ENCODE assay signal across 19 cellular contexts in genomic region chr1:178172939-178173338, GRCh38.
DNase-seq lines count a peak whose midpoint lies in the region; FAIRE-seq and TF ChIP-seq lines count a peak whose summit lies in the region.
"Had no signal": no experiment of that assay in that cellular context is flagged by ENCODE, and none has a peak within 500 bp of the region (broad histone marks: within the 10 kb centered on the region; RNA-seq: fewer than 3 reads in every experiment).

No MANE protein-coding gene starts in this region.

- no peak for TF ChIP-seq CTCF in astrocyte (IDR thresholded peaks at IDR 0.05; ENCODE audit: insufficient read depth, low read depth, low read length)
- no peak for TF ChIP-seq CTCF in fibroblast of pulmonary artery (IDR thresholded peaks at IDR 0.05; ENCODE audit: low read length, missing control alignments)
- no peak for TF ChIP-seq CTCF in smooth muscle cell (IDR thresholded peaks at IDR 0.05; ENCODE audit: borderline replicate concordance, insufficient read depth, poor library complexity, severe bottlenecking)

- H2AFZ ChIP-seq in astrocyte (ENCODE audit: low read depth, low read length) (no peak overlapping the region), smooth muscle cell (ENCODE audit: low read depth) (no peak overlapping the region)

- H3K4me1 ChIP-seq in astrocyte (ENCODE audit: insufficient read depth, low read length), result peaks cover 6% of the 10 kb centered on the region
- no peaks in the 10 kb centered on the region for H3K4me1 ChIP-seq in smooth muscle cell (ENCODE audit: low read depth)

- H4K20me1 ChIP-seq in astrocyte (ENCODE audit: insufficient read depth, low read length) (peaks cover 19% of the 10 kb centered on the region), smooth muscle cell (ENCODE audit: low read depth) (peaks cover 60% of the 10 kb centered on the region)

- no peak overlapping the region for H3K4me3 Mint-ChIP-seq in astrocyte (ENCODE audit: unreplicated experiment)
- H3K4me3 Mint-ChIP-seq in T-helper 2 cell treated with Interferon-gamma antibody and Interleukin-4, amounts not matched to agents 5 μg/mL and 100 μg/mL, for 36 hours, result no peak overlapping the region
- H3K4me3 Mint-ChIP-seq: brain; CD4-positive, CD25-positive, alpha-beta regulatory T cell; H9 had no signal

- no peak for FAIRE-seq in astrocyte (lab: Jason Lieb, UNC)

- H3K27ac ChIP-seq in astrocyte (ENCODE audit: low read depth, low read length) (peak overlapping the region; percentile 66), smooth muscle cell (ENCODE audit: low read depth) (peak overlapping the region; percentile 48)
- H3K27ac ChIP-seq: ovary, thyroid gland had no signal

- no peak overlapping the region for H3K27ac Mint-ChIP-seq in astrocyte (ENCODE audit: unreplicated experiment)
- H3K27ac Mint-ChIP-seq in T-helper 2 cell treated with Interferon-gamma antibody and Interleukin-4, amounts not matched to agents 5 μg/mL and 100 μg/mL, for 36 hours, result no peak overlapping the region
- H3K27ac Mint-ChIP-seq: brain; CD4-positive, CD25-positive, alpha-beta regulatory T cell had no signal

- H3K27me3 ChIP-seq in astrocyte (ENCODE audit: insufficient read depth, low read length) (no peaks in the 10 kb centered on the region), smooth muscle cell (ENCODE audit: low read depth) (no peaks in the 10 kb centered on the region)
- H3K27me3 ChIP-seq: ovary, thyroid gland had no signal

- no peaks in the 10 kb centered on the region for H3F3A ChIP-seq in smooth muscle cell (ENCODE audit: low read depth)

- no peaks in the 10 kb centered on the region for H3K27me3 Mint-ChIP-seq in astrocyte (ENCODE audit: low read depth, unreplicated experiment)
- no peaks in the 10 kb centered on the region for H3K27me3 Mint-ChIP-seq in T-helper 2 cell treated with Interferon-gamma antibody and Interleukin-4, amounts not matched to agents 5 μg/mL and 100 μg/mL, for 36 hours (ENCODE audit: low read depth)
- H3K27me3 Mint-ChIP-seq: brain; CD4-positive, CD25-positive, alpha-beta regulatory T cell had no signal

- H3K79me2 ChIP-seq in astrocyte (ENCODE audit: insufficient read depth, low read length), result peaks cover 80% of the 10 kb centered on the region
- peaks cover 79% of the 10 kb centered on the region for H3K79me2 ChIP-seq in smooth muscle cell (ENCODE audit: low read depth)

- 72% methylated on average over 3 of the region's 3 CpGs for WGBS in smooth muscle cell (ENCODE audit: low lambda C conversion rate)

- H3K4me2 ChIP-seq in astrocyte (ENCODE audit: low read length) (peak overlapping the region; percentile 48), smooth muscle cell (no peak overlapping the region)

- H3K9me3 ChIP-seq in astrocyte (ENCODE audit: insufficient read depth, low read depth, low read length), result no peaks in the 10 kb centered on the region
- no peaks in the 10 kb centered on the region for H3K9me3 ChIP-seq in smooth muscle cell (replicated peaks; ENCODE audit: low read depth)
- H3K9me3 ChIP-seq: ovary, thyroid gland had no signal

- H3K4me1 Mint-ChIP-seq in astrocyte (ENCODE audit: low read depth, unreplicated experiment), result peaks cover 36% of the 10 kb centered on the region
- no peaks in the 10 kb centered on the region for H3K4me1 Mint-ChIP-seq in T-helper 2 cell treated with Interferon-gamma antibody and Interleukin-4, amounts not matched to agents 5 μg/mL and 100 μg/mL, for 36 hours (ENCODE audit: low read depth)
- H3K4me1 Mint-ChIP-seq: CD4-positive, CD25-positive, alpha-beta regulatory T cell had no signal

- no peaks in the 10 kb centered on the region for H3K36me3 ChIP-seq in astrocyte (ENCODE audit: insufficient read depth, low read length)
- no peaks in the 10 kb centered on the region for H3K36me3 ChIP-seq in smooth muscle cell (ENCODE audit: low read depth)
- H3K36me3 ChIP-seq: ovary, thyroid gland had no signal

- DNase-seq in HT1080 (ENCODE audit: low read depth) (peak; percentile 94), astrocyte (ENCODE audit: low read depth) (peak; percentile 71), fibroblast of pulmonary artery (ENCODE audit: low read depth) (peak; percentile 52), smooth muscle cell (lab: John Stamatoyannopoulos, UW; ENCODE audit: unreplicated experiment) (no peak), islet precursor cell (no peak), GF-D8 (lab: John Stamatoyannopoulos, UW) (no peak), COLO829 (ENCODE audit: low spot score) (no peak)
- DNase-seq in T-helper 2 cell treated with Interferon-gamma antibody and Interleukin-4, amounts not matched to agents 5 μg/mL and 100 μg/mL, for 36 hours (ENCODE audit: low spot score), result no peak
- DNase-seq: activated gamma-delta T cell treated with Interleukin-2 at 50 U/mL for 16 hours; CD4-positive, CD25-positive, alpha-beta regulatory T cell; DND-41; H9; MM.1S; NCI-H2029 treated with DMSO at 0.1 percent for 48 hours; NCI-H526; ovary; stimulated activated CD4-positive, alpha-beta T cell treated with anti-CD3 and anti-CD28 coated beads, Interleukin-4, amount 100 ng/mL, for 24 hours; thyroid gland had no signal

- no peaks in the 10 kb centered on the region for H3K36me3 Mint-ChIP-seq in astrocyte (ENCODE audit: low read depth, unreplicated experiment)
- H3K36me3 Mint-ChIP-seq in T-helper 2 cell treated with Interferon-gamma antibody and Interleukin-4, amounts not matched to agents 5 μg/mL and 100 μg/mL, for 36 hours (ENCODE audit: low read depth), result no peaks in the 10 kb centered on the region
- H3K36me3 Mint-ChIP-seq: brain; CD4-positive, CD25-positive, alpha-beta regulatory T cell had no signal

- H3K9me3 Mint-ChIP-seq in astrocyte (ENCODE audit: unreplicated experiment), result no peaks in the 10 kb centered on the region
- H3K9me3 Mint-ChIP-seq in T-helper 2 cell treated with Interferon-gamma antibody and Interleukin-4, amounts not matched to agents 5 μg/mL and 100 μg/mL, for 36 hours, result no peaks in the 10 kb centered on the region
- H3K9me3 Mint-ChIP-seq: H9 had no signal

- H3K4me3 ChIP-seq in astrocyte (ENCODE audit: insufficient read depth, low read depth, low read length), result no peak overlapping the region
- H3K4me3 ChIP-seq in fibroblast of pulmonary artery (replicated peaks; ENCODE audit: low read depth, low read length), result no peak overlapping the region
- H3K4me3 ChIP-seq in smooth muscle cell, result no peak overlapping the region
- H3K4me3 ChIP-seq: ovary, thyroid gland had no signal

- peak overlapping the region; percentile 37 for H3K9ac ChIP-seq in astrocyte (ENCODE audit: low read length)
- peak overlapping the region; percentile 11 for H3K9ac ChIP-seq in smooth muscle cell (ENCODE audit: low read depth)

Comparison
In these comparisons a context has a peak if more than half of its experiments do, and no peak if none do; other contexts are left out.
1. DNase-seq: peak in HT1080 (single experiment), astrocyte (single experiment) and fibroblast of pulmonary artery (single experiment); none in smooth muscle cell (single experiment), islet precursor cell (single experiment), GF-D8 (single experiment), T-helper 2 cell treated with Interferon-gamma antibody and Interleukin-4, amounts not matched to agents 5 μg/mL and 100 μg/mL, for 36 hours (single experiment) and COLO829 (single experiment).